In the genomic region with DNA sequence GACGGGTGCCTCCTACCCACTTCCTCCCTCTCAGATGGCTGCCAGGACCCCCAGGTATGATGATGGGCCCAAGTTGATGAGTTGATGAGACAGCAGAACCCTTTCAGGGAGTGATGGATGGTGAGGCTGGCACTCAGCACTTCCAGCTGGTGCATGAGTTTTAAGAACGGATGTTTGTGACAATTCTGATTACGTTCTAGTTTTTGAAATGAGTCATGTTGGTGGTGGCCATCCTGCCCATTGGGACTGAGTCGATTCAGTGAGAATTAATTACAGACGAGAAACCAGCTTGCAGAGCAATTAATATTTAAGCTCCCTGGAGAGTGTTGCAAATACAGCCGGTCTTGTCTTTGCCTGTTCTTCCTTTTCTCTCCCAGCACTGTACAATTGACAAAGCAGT, we compare ENCODE assay signal across 16 cellular contexts. TPM values are rescaled to one million over a fixed set of nuclear protein-coding genes. Genes with fewer than 3 reads are reported as not detected.
DNase-seq lines count a peak whose midpoint lies in the region; ATAC-seq lines count a peak whose summit lies in the region.
"Had no signal": no experiment of that assay in that cellular context is flagged by ENCODE, and none has a peak within 500 bp of the region (broad histone marks: within the 10 kb centered on the region; RNA-seq: fewer than 3 reads in every experiment).

No MANE protein-coding gene starts in this region.

- ATAC-seq in GM18867 (IDR thresholded peaks at IDR 0.05; ENCODE audit: unreplicated experiment) (peak; percentile 58), HG03432 (IDR thresholded peaks at IDR 0.05; ENCODE audit: unreplicated experiment) (peak; percentile 86)
- ATAC-seq in activated T-helper 17 cell treated with anti-CD3 and anti-CD28 coated beads, Interleukin-2, amount 50 U/mL, for 72 hours (replicated peaks) = peak; percentile 91
- ATAC-seq: activated CD4-positive, CD25-positive, alpha-beta regulatory T cell treated with anti-CD3 and anti-CD28 coated beads, Interleukin-2, amount 50 U/mL, for 24 hours had no signal

- peaks cover 15% of the 10 kb centered on the region for H3K4me1 Mint-ChIP-seq in activated T-helper 17 cell treated with anti-CD3 and anti-CD28 coated beads, Interleukin-2, amount 50 U/mL, for 72 hours

- intact Hi-C loops in cardiac septum (cut with DNase I) = no loop called here

- DNase-seq in A172 (ENCODE audit: low spot score) (peak; percentile 85), NCI-H82 treated with DMSO at 0.1 percent for 48 hours (lab: John Stamatoyannopoulos, UW; ENCODE audit: unreplicated experiment) (no peak), cardiac septum (ENCODE audit: low spot score) (no peak), HK-2 (ENCODE audit: unreplicated experiment) (no peak)
- DNase-seq in activated T-cell treated with anti-CD3 and anti-CD28 coated beads, Interleukin-2, amount 50 U/mL, for 1 hour = no peak
- DNase-seq: amniotic stem cell, cerebellar nuclear complex, immature natural killer cell, NCI-H1694, NCI-H510A treated with DMSO at 0.1 percent for 48 hours, Peyer's patch had no signal

- no peaks in the 10 kb centered on the region for H3K9me3 Mint-ChIP-seq in activated T-helper 17 cell treated with anti-CD3 and anti-CD28 coated beads, Interleukin-2, amount 50 U/mL, for 72 hours

- peak overlapping the region; percentile 60 for H3K4me3 Mint-ChIP-seq in activated T-helper 17 cell treated with anti-CD3 and anti-CD28 coated beads, Interleukin-2, amount 50 U/mL, for 72 hours
- H3K4me3 Mint-ChIP-seq: immature natural killer cell; stimulated activated memory B cell treated with anti-CD40 and anti-IgM and Interleukin-4, amounts not matched to agents 10 μg/mL and 1 μg/mL and 100 μg/mL, for 72 hours had no signal

- H3K36me3 Mint-ChIP-seq in activated T-helper 17 cell treated with anti-CD3 and anti-CD28 coated beads, Interleukin-2, amount 50 U/mL, for 72 hours (ENCODE audit: low read depth) = no peaks in the 10 kb centered on the region
- H3K36me3 Mint-ChIP-seq: immature natural killer cell; stimulated activated memory B cell treated with anti-CD40 and anti-IgM and Interleukin-4, amounts not matched to agents 10 μg/mL and 1 μg/mL and 100 μg/mL, for 72 hours had no signal

- H3K27me3 Mint-ChIP-seq in activated T-helper 17 cell treated with anti-CD3 and anti-CD28 coated beads, Interleukin-2, amount 50 U/mL, for 72 hours = no peaks in the 10 kb centered on the region

- H3K27ac Mint-ChIP-seq in activated T-helper 17 cell treated with anti-CD3 and anti-CD28 coated beads, Interleukin-2, amount 50 U/mL, for 72 hours = peak overlapping the region; percentile 12
- H3K27ac Mint-ChIP-seq: immature natural killer cell; stimulated activated memory B cell treated with anti-CD40 and anti-IgM and Interleukin-4, amounts not matched to agents 10 μg/mL and 1 μg/mL and 100 μg/mL, for 72 hours had no signal

RNA-seq across cellular contexts. Expression of a gene that starts 56.9 kb away (rescaled TPM):
- total RNA-seq in A172 (2014; rRNA removed; shearing (Covaris generic)) = 20.3 and 24.4 TPM in 2 replicates
- total RNA-seq in activated T-helper 17 cell treated with anti-CD3 and anti-CD28 coated beads, Interleukin-2, amount 50 U/mL, for 72 hours = 10 to 100 TPM; 45.4 to 50.6 TPM
- 32.7 TPM for total RNA-seq in cardiac septum
